ENCODE assay signal across 1 cellular context in the genomic region with DNA sequence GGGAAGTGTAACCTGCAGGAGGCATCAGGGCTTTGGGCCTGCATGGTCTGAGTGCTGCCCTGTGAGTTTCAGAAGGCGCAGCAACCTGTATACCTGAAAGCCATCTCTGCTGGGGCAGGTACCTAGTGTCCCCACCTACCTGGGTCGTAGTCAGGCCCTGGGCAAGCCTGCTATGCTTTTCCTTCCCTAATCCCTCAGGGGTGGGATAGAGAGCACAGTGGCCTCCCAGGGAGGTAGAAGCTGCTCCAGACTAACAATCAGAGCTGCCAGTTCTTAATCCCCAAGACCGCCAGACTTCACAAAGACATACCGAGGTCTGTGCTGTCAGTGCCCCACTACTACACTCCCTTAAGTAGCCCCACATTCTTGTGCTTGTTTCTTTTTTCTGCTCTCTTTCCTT.
TF ChIP-seq lines count a peak whose summit lies in the region.

No MANE protein-coding gene starts in this region.

TF ChIP-seq in K562, 482 proteins besides CTCF, POLR2A, EP300 and RAD21:
- no peak for TF ChIP-seq DIDO1 (tag; IDR thresholded peaks at IDR 0.05; ENCODE audit: low read depth)
- TF ChIP-seq, protein P1, sequence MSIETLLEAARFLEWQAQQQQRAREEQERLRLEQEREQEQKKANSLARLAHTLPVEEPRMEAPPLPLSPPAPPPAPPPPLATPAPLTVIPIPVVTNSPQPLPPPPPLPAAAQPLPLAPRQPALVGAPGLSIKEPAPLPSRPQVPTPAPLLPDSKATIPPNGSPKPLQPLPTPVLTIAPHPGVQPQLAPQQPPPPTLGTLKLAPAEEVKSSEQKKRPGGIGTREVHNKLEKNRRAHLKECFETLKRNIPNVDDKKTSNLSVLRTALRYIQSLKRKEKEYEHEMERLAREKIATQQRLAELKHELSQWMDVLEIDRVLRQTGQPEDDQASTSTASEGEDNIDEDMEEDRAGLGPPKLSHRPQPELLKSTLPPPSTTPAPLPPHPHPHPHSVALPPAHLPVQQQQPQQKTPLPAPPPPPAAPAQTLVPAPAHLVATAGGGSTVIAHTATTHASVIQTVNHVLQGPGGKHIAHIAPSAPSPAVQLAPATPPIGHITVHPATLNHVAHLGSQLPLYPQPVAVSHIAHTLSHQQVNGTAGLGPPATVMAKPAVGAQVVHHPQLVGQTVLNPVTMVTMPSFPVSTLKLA (conservative IDR thresholded peaks at IDR 0.05) = no peak
- TF ChIP-seq TCF7L2 (IDR thresholded peaks at IDR 0.05; ENCODE audit: low read depth, low read length) = no peak
- no peak for TF ChIP-seq EWSR1 (IDR thresholded peaks at IDR 0.05; ENCODE audit: borderline replicate concordance, low read depth, partially characterized antibody)
- TF ChIP-seq MTF1 (CRISPR knock-in tag; IDR thresholded peaks at IDR 0.05; ENCODE audit: borderline replicate concordance) = no peak
- no peak for TF ChIP-seq BRF1 (IDR thresholded peaks at IDR 0.05; ENCODE audit: borderline replicate concordance, extremely low read depth, insufficient read length)
- TF ChIP-seq PTBP1 (IDR thresholded peaks at IDR 0.05; ENCODE audit: low read depth, low read length) = no peak
- no peak for TF ChIP-seq ZNF146 (CRISPR knock-in tag; IDR thresholded peaks at IDR 0.05; ENCODE audit: unreplicated experiment)
- no peak for TF ChIP-seq CAMTA2 (CRISPR knock-in tag; conservative IDR thresholded peaks at IDR 0.05)
- TF ChIP-seq WHSC1 (IDR thresholded peaks at IDR 0.05; ENCODE audit: low read length) = no peak
- TF ChIP-seq RB1 (IDR thresholded peaks at IDR 0.05; ENCODE audit: low read depth) = no peak
- no peak for TF ChIP-seq RBM39 (optimal IDR thresholded peaks at IDR 0.05; ENCODE audit: low read depth, low read length)
- TF ChIP-seq, protein P2, sequence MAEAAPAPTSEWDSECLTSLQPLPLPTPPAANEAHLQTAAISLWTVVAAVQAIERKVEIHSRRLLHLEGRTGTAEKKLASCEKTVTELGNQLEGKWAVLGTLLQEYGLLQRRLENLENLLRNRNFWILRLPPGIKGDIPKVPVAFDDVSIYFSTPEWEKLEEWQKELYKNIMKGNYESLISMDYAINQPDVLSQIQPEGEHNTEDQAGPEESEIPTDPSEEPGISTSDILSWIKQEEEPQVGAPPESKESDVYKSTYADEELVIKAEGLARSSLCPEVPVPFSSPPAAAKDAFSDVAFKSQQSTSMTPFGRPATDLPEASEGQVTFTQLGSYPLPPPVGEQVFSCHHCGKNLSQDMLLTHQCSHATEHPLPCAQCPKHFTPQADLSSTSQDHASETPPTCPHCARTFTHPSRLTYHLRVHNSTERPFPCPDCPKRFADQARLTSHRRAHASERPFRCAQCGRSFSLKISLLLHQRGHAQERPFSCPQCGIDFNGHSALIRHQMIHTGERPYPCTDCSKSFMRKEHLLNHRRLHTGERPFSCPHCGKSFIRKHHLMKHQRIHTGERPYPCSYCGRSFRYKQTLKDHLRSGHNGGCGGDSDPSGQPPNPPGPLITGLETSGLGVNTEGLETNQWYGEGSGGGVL (CRISPR knock-in tag; IDR thresholded peaks at IDR 0.05) = no peak
- TF ChIP-seq SETDB1 (IDR thresholded peaks at IDR 0.05; ENCODE audit: low read length) = no peak
- no peak for TF ChIP-seq ZNF274 (IDR thresholded peaks at IDR 0.05; ENCODE audit: borderline replicate concordance, low read depth, low read length)
- TF ChIP-seq PRMT5 (CRISPR knock-in tag; IDR thresholded peaks at IDR 0.05) = no peak
- TF ChIP-seq, protein P3, sequence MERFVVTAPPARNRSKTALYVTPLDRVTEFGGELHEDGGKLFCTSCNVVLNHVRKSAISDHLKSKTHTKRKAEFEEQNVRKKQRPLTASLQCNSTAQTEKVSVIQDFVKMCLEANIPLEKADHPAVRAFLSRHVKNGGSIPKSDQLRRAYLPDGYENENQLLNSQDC (CRISPR knock-in tag; IDR thresholded peaks at IDR 0.05) = no peak
- no peak for TF ChIP-seq POLR3A (IDR thresholded peaks at IDR 0.05; ENCODE audit: borderline replicate concordance, extremely low read depth, insufficient read depth, insufficient read length)
